In genomic region chr17:46822388-46822921, GRCh38 we compare ENCODE assay signal across 8 cellular contexts.
A peak's percentile ranks its signal among the peaks of the same experiment; 100 is the strongest.
DNase-seq lines count a peak whose midpoint lies in the region; ATAC-seq, FAIRE-seq and TF ChIP-seq lines count a peak whose summit lies in the region.

No MANE protein-coding gene starts in this region.

- H3K27ac ChIP-seq in HUES6 (ENCODE audit: low read depth, low read length): no peak overlapping the region; the same call in 1 of the 2 replicates

- peak overlapping the region; percentile 96 for H3K9ac ChIP-seq in HUES6 (ENCODE audit: low read length)

- H3K4me1 ChIP-seq in HUES6 (ENCODE audit: control insufficient read depth, insufficient read depth, low read length): peaks cover 22% of the 10 kb centered on the region

- H3K36me3 ChIP-seq in HUES6 (ENCODE audit: control insufficient read depth, insufficient read depth, low read length): no peaks in the 10 kb centered on the region

- ATAC-seq in HG02763 (IDR thresholded peaks at IDR 0.05; ENCODE audit: unreplicated experiment): no peak

- FAIRE-seq in RCC 7860 (lab: Jason Lieb, UNC): no peak

- H3K4me3 ChIP-seq in HUES6 (ENCODE audit: low read depth, low read length): peak overlapping the region; percentile 76; the same call in 1 of the 2 replicates

- H3K27me3 ChIP-seq in HUES6 (ENCODE audit: control insufficient read depth, insufficient read depth, low read length): peaks cover 46% of the 10 kb centered on the region

- no peak for DNase-seq in AG09319 (ENCODE audit: extremely low read depth, low read depth)
- DNase-seq in activated CD8-positive, alpha-beta memory T cell treated with anti-CD3 and anti-CD28 coated beads, Interleukin-2, amount 50 U/mL, for 4 hours: peak; percentile 35
- DNase-seq in kidney tubule cell (ENCODE audit: low spot score): peak; percentile 18
- DNase-seq in NCI-H510A (lab: John Stamatoyannopoulos, UW): no peak
- DNase-seq in HCEC 1CT: no peak
- DNase-seq in RCC 7860 (ENCODE audit: low spot score): no peak

- no peaks in the 10 kb centered on the region for H3K9me3 ChIP-seq in HUES6 (ENCODE audit: control insufficient read depth, insufficient read depth, low read depth, low read length)

- peak; percentile 52 for TF ChIP-seq CTCF in AG09319 (IDR thresholded peaks at IDR 0.05; ENCODE audit: low read depth, low read length)

Comparison
In these comparisons a context has a peak if more than half of its experiments do, and no peak if none do; other contexts are left out.
1. DNase-seq: peak in activated CD8-positive, alpha-beta memory T cell treated with anti-CD3 and anti-CD28 coated beads, Interleukin-2, amount 50 U/mL, for 4 hours (single experiment) and kidney tubule cell (single experiment); none in AG09319 (single experiment), NCI-H510A (single experiment), HCEC 1CT (single experiment) and RCC 7860 (single experiment).